8 cellular contexts compared by ENCODE assay signal in genomic region chr15:77819841-77820728, GRCh38.
DNase-seq lines count a peak whose midpoint lies in the region; ATAC-seq and TF ChIP-seq lines count a peak whose summit lies in the region.

No MANE protein-coding gene starts in this region.

- peak overlapping the region; percentile 38 for H3K4me2 ChIP-seq in parathyroid adenoma (ENCODE audit: low read length)

- H3K4me3 ChIP-seq in endodermal cell (ENCODE audit: low read length) (peak overlapping the region; percentile 35), parathyroid adenoma (ENCODE audit: low read depth, low read length) (no peak overlapping the region)

- H3K27me3 Mint-ChIP-seq in endodermal cell (ENCODE audit: insufficient read depth) = peaks cover 58% of the 10 kb centered on the region

- H3K36me3 ChIP-seq in endodermal cell (ENCODE audit: control insufficient read depth, insufficient read depth, low read length) = no peaks in the 10 kb centered on the region
- H3K36me3 ChIP-seq in parathyroid adenoma (ENCODE audit: control insufficient read depth, insufficient read depth, low read length) = no peaks in the 10 kb centered on the region

- peak overlapping the region; percentile 48 for H3K4me3 Mint-ChIP-seq in endodermal cell

- H3K79me2 ChIP-seq in parathyroid adenoma = no peaks in the 10 kb centered on the region

- no peak for ATAC-seq in GM21576 (IDR thresholded peaks at IDR 0.05; ENCODE audit: unreplicated experiment)

- no peak overlapping the region for H3K27ac Mint-ChIP-seq in endodermal cell

- no peaks in the 10 kb centered on the region for H3K9me3 Mint-ChIP-seq in endodermal cell

- DNase-seq in DMS 273 (lab: John Stamatoyannopoulos, UW; ENCODE audit: unreplicated experiment) = peak; percentile 73
- no peak for DNase-seq in DMS 273 treated with DMSO at 0.1 percent for 48 hours (lab: John Stamatoyannopoulos, UW)
- peak; percentile 37 for DNase-seq in NCI-H460 (ENCODE audit: extremely low read depth, low read depth)
- peak; percentile 90 for DNase-seq in endodermal cell
- no peak for DNase-seq in T-helper 2 cell
- DNase-seq in middle frontal gyrus (ENCODE audit: extremely low spot score, low spot score) = no peak

- peaks cover 69% of the 10 kb centered on the region for H3K27me3 ChIP-seq in endodermal cell (ENCODE audit: control insufficient read depth, insufficient read depth, low read length, poor library complexity, severe bottlenecking)
- no peaks in the 10 kb centered on the region for H3K27me3 ChIP-seq in parathyroid adenoma (ENCODE audit: control insufficient read depth, insufficient read depth, low read length)

- peak overlapping the region; percentile 42 for H2AFZ ChIP-seq in parathyroid adenoma

- H3K9ac ChIP-seq in endodermal cell (ENCODE audit: extremely low read depth, low read length, poor library complexity, severe bottlenecking) (no peak overlapping the region), parathyroid adenoma (no peak overlapping the region)

- peaks cover 6% of the 10 kb centered on the region for H3K4me1 ChIP-seq in endodermal cell (ENCODE audit: control insufficient read depth, insufficient read depth, low read length)
- H3K4me1 ChIP-seq in parathyroid adenoma = no peaks in the 10 kb centered on the region

- 2 to 3% methylated on average over 19 to 91 of the region's 91 CpGs for WGBS in endodermal cell (ENCODE audit: insufficient coverage in 1 of 2, insufficient read length in 1 of 2), 2 experiments

- H3K27ac ChIP-seq in endodermal cell (ENCODE audit: low read depth, low read length) (no peak overlapping the region), parathyroid adenoma (no peak overlapping the region)

- peaks cover 11% of the 10 kb centered on the region for H3K4me1 Mint-ChIP-seq in endodermal cell

- H3K36me3 Mint-ChIP-seq in endodermal cell (ENCODE audit: low read depth) = no peaks in the 10 kb centered on the region

- no peaks in the 10 kb centered on the region for H3K9me3 ChIP-seq in endodermal cell (ENCODE audit: control insufficient read depth, low read length)
- no peaks in the 10 kb centered on the region for H3K9me3 ChIP-seq in parathyroid adenoma (ENCODE audit: control insufficient read depth, low read length)

- TF ChIP-seq CTCF in endodermal cell (conservative IDR thresholded peaks at IDR 0.05) = peak; percentile 76
- TF ChIP-seq CTCF in parathyroid adenoma (IDR thresholded peaks at IDR 0.05) = no peak

Comparison
In these comparisons a context has a peak if more than half of its experiments do, and no peak if none do; other contexts are left out.
1. DNase-seq: peak in DMS 273 (single experiment), NCI-H460 (single experiment) and endodermal cell (single experiment); none in DMS 273 treated with DMSO at 0.1 percent for 48 hours (single experiment), T-helper 2 cell (0 of 5) and middle frontal gyrus (single experiment).